Comparison of ENCODE assay signal across 24 cellular contexts in the genomic region with DNA sequence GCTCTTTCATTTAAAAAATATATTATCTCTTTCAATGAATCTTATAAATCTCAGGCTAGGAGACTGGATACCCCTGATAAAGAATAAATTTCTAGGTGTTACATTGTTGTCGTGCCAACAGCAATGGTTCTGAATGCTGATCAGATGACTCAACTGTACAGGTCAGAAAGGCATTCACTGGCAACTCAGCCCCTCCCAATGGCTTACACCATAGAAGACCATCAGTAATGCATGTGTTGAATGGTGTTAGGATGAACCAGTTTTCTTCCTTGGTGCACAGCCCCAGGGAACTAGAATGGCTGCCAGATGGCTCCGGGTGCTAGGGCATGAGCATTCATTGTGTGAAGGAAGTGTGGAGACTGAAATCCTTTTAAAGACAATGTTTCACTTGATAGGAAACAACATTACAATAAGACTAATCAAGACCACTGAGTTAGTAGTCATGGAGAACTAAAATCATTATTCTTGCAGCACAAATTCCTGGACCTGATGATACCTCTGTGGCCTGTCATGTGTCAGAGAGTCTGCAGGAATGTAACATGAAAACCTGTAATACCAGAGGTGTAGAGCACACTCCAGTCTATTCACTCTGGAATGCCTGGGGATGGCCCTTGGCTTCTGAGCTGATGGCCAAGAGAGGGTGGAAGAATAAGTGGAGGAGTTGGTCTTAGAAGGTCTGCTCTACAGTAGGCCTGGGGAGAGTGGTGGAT.
DNase-seq lines count a peak whose midpoint lies in the region; TF ChIP-seq lines count a peak whose summit lies in the region.
"Had no signal": no experiment of that assay in that cellular context is flagged by ENCODE, and none has a peak within 500 bp of the region (broad histone marks: within the 10 kb centered on the region; RNA-seq: fewer than 3 reads in every experiment).

No MANE protein-coding gene starts in this region.

- DNase-seq in Calu3 (peak; percentile 64), M059J (ENCODE audit: low read depth) (peak; percentile 86), mammary epithelial cell (peak; percentile 76), NCI-H524 (lab: John Stamatoyannopoulos, UW) (no peak), dermis blood vessel endothelial cell (no peak), GM10248 (ENCODE audit: extremely low spot score) (no peak), NCI-H446 (lab: John Stamatoyannopoulos, UW) (no peak)
- DNase-seq: activated CD8-positive, alpha-beta T cell treated with anti-CD3 and anti-CD28 coated beads for 36 hours; activated T-cell treated with anti-CD3 and anti-CD28 coated beads, Interleukin-2, amount 50 U/mL, for 72 hours; caudate nucleus; COR-L47; effector CD4-positive, alpha-beta T cell; GF-D8; KBM-7; mucosa of descending colon; NCI-H1105; NCI-H2107; NCI-H82; right cardiac atrium; stomach; SW 1271 had no signal

- no peaks in the 10 kb centered on the region for H3K27me3 Mint-ChIP-seq in Calu3 (ENCODE audit: unreplicated experiment)
- H3K27me3 Mint-ChIP-seq: activated CD8-positive, alpha-beta T cell treated with anti-CD3 and anti-CD28 coated beads for 36 hours had no signal

- H3K4me2 ChIP-seq in mammary epithelial cell (ENCODE audit: insufficient read depth, low read depth, low read length) (peak overlapping the region; percentile 18), neural cell (ENCODE audit: low read length) (no peak overlapping the region)

- POLR2A ChIA-PET in GM10248 (lab: Yijun Ruan, JAX), result no interaction called here

- H3K27me3 ChIP-seq in mammary epithelial cell (ENCODE audit: insufficient read depth, low read length) (no peaks in the 10 kb centered on the region), neural cell (ENCODE audit: insufficient read depth, low read depth, low read length) (no peaks in the 10 kb centered on the region)
- H3K27me3 ChIP-seq: stomach, vagina had no signal

- H3K4me3 ChIP-seq in mammary epithelial cell (replicated peaks in 1 of 3; ENCODE audit: insufficient read depth in 1 of 3, low read depth in 2 of 3, low read length in 3 of 3), result no peak overlapping the region
- H3K4me3 ChIP-seq in neural cell (ENCODE audit: low read length), result no peak overlapping the region
- H3K4me3 ChIP-seq: mucosa of descending colon, stomach, vagina had no signal

- TF ChIP-seq EP300 in neural cell (conservative IDR thresholded peaks at IDR 0.05; ENCODE audit: poor library complexity, severe bottlenecking), result no peak

- H3K9ac ChIP-seq in mammary epithelial cell (ENCODE audit: insufficient read depth, low read length) (peak overlapping the region; percentile 33), neural cell (ENCODE audit: low read length) (no peak overlapping the region)

- CTCF ChIA-PET in Calu3 (lab: Charles Lee), result no interaction called here
- CTCF ChIA-PET in mammary epithelial cell (lab: Charles Lee; ENCODE audit: low non-redundant PET), result no interaction called here
- CTCF ChIA-PET in GM10248 (lab: Yijun Ruan, JAX), result interaction anchor here (1.0 to 1.7 kb wide), 2 partner anchors 10 to 11 kb away, joined by 6 to 7 read pairs; no protein-coding TSS in a partner anchor

- H3K4me1 Mint-ChIP-seq in Calu3 (ENCODE audit: low read depth, unreplicated experiment), result peaks cover 23% of the 10 kb centered on the region

- H3K36me3 ChIP-seq in mammary epithelial cell (ENCODE audit: insufficient read depth, low read length), result no peaks in the 10 kb centered on the region
- H3K36me3 ChIP-seq in neural cell (ENCODE audit: insufficient read depth, low read length), result no peaks in the 10 kb centered on the region
- H3K36me3 ChIP-seq: stomach, vagina had no signal

- BruUV-seq in Calu3 (replicated peaks; lab: Mats Ljungman, UMichigan) (no TSS peak), mammary epithelial cell (replicated peaks; lab: Mats Ljungman, UMichigan) (no TSS peak)

- H3F3A ChIP-seq in neural cell (ENCODE audit: insufficient read depth, low read length, poor library complexity, severe bottlenecking), result no peaks in the 10 kb centered on the region

- TF ChIP-seq CTCF in Calu3 (IDR thresholded peaks at IDR 0.05; ENCODE audit: unreplicated experiment) (no peak), mammary epithelial cell (conservative IDR thresholded peaks at IDR 0.05 in 1 of 2, IDR thresholded peaks at IDR 0.05 in 1 of 2; ENCODE audit: extremely low read depth in 1 of 2, insufficient read depth in 1 of 2, low read depth in 1 of 2, low read length in 2 of 2) (no peak), neural cell (IDR thresholded peaks at IDR 0.05; ENCODE audit: poor library complexity, severe bottlenecking) (no peak), GM10248 (IDR thresholded peaks at IDR 0.05; ENCODE audit: control extremely low read depth, extremely low read depth, low read depth, missing control alignments) (no peak)

- dilution Hi-C loops in mammary epithelial cell (cut with HindIII; ENCODE audit: low sequenced_read_pairs), result no loop called here

- peak overlapping the region; percentile 71 for H3K27ac ChIP-seq in mammary epithelial cell (ENCODE audit: insufficient read depth, low read depth, low read length)
- H3K27ac ChIP-seq in neural cell (ENCODE audit: low read length), result peak overlapping the region; percentile 26
- H3K27ac ChIP-seq: stomach, vagina, VCaP had no signal

- H3K9me3 ChIP-seq in mammary epithelial cell (replicated peaks; ENCODE audit: insufficient read depth, low read length) (no peaks in the 10 kb centered on the region), neural cell (ENCODE audit: low read length) (no peaks in the 10 kb centered on the region)
- H3K9me3 ChIP-seq: mucosa of descending colon, stomach, vagina had no signal

- H3K36me3 Mint-ChIP-seq in Calu3 (ENCODE audit: insufficient read depth, unreplicated experiment), result no peaks in the 10 kb centered on the region

- H3K9me2 ChIP-seq in neural cell (ENCODE audit: insufficient read depth, low read length), result no peaks in the 10 kb centered on the region

- H3K79me2 ChIP-seq in mammary epithelial cell (ENCODE audit: insufficient read depth, low read length) (no peaks in the 10 kb centered on the region), neural cell (replicated peaks; ENCODE audit: insufficient read depth, low read length) (no peaks in the 10 kb centered on the region)

- TF ChIP-seq RAD21 in neural cell (conservative IDR thresholded peaks at IDR 0.05), result no peak

- H3K9me3 Mint-ChIP-seq in Calu3 (ENCODE audit: low read depth, unreplicated experiment), result no peaks in the 10 kb centered on the region
- H3K9me3 Mint-ChIP-seq: activated CD8-positive, alpha-beta T cell treated with anti-CD3 and anti-CD28 coated beads for 36 hours; activated T-cell treated with anti-CD3 and anti-CD28 coated beads, Interleukin-2, amount 50 U/mL, for 72 hours had no signal

- H3K27ac Mint-ChIP-seq in Calu3 (ENCODE audit: unreplicated experiment), result peak overlapping the region; percentile 48
- H3K27ac Mint-ChIP-seq: activated CD8-positive, alpha-beta T cell treated with anti-CD3 and anti-CD28 coated beads for 36 hours; activated T-cell treated with anti-CD3 and anti-CD28 coated beads, Interleukin-2, amount 50 U/mL, for 72 hours had no signal

- H2AFZ ChIP-seq in mammary epithelial cell (ENCODE audit: low read depth, low read length), result peak overlapping the region; percentile 34
- H2AFZ ChIP-seq in neural cell (ENCODE audit: low read depth, low read length), result no peak overlapping the region

- peaks cover 20% of the 10 kb centered on the region for H3K4me1 ChIP-seq in mammary epithelial cell (ENCODE audit: insufficient read depth, low read length)
- H3K4me1 ChIP-seq: stomach, vagina had no signal

- H4K20me1 ChIP-seq in mammary epithelial cell (ENCODE audit: insufficient read depth, low read length) (no peaks in the 10 kb centered on the region), neural cell (ENCODE audit: insufficient read depth) (no peaks in the 10 kb centered on the region)

- intact Hi-C loops in Calu3 (cut with micrococcal nuclease; ENCODE audit: unreplicated experiment) (no loop called here), mammary epithelial cell (cut with micrococcal nuclease) (no loop called here)

- WGBS in mammary epithelial cell (ENCODE audit: low coverage, missing lambda C conversion rate), result 38% methylated on average over 2 of the region's 2 CpGs

- H3K4me3 Mint-ChIP-seq in Calu3 (ENCODE audit: low read depth, unreplicated experiment), result no peak overlapping the region
- H3K4me3 Mint-ChIP-seq: activated CD8-positive, alpha-beta T cell treated with anti-CD3 and anti-CD28 coated beads for 36 hours; activated T-cell treated with anti-CD3 and anti-CD28 coated beads, Interleukin-2, amount 50 U/mL, for 72 hours had no signal

- in situ Hi-C loops in mammary epithelial cell (cut with MboI; ENCODE audit: low sequenced_read_pairs in 2 of 2), result loop anchor here in 1 of 2 donors (25.0 kb wide), 2 partner anchors 146 to 821 kb away; no protein-coding TSS in a partner anchor

TF ChIP-seq in neural cell, 6 proteins besides CTCF, POLR2A, EP300 and RAD21 (continues in another document):
- TF ChIP-seq POLR2AphosphoS5 (IDR thresholded peaks at IDR 0.05) (no peak), MXI1 (conservative IDR thresholded peaks at IDR 0.05; ENCODE audit: poor library complexity, severe bottlenecking) (no peak), EZH2 (IDR thresholded peaks at IDR 0.05; ENCODE audit: borderline replicate concordance, insufficient read depth, low read length, poor library complexity, severe bottlenecking) (no peak), REST (IDR thresholded peaks at IDR 0.05; ENCODE audit: borderline replicate concordance) (no peak), TAF1 (IDR thresholded peaks at IDR 0.05; ENCODE audit: low read depth) (no peak)

Comparison
In these comparisons a context has a peak if more than half of its experiments do, and no peak if none do; other contexts are left out.
1. DNase-seq: peak in Calu3 (single experiment), M059J (single experiment) and mammary epithelial cell (single experiment); none in NCI-H524 (0 of 2), dermis blood vessel endothelial cell (single experiment), GM10248 (single experiment) and NCI-H446 (0 of 2).